Comparison of ENCODE assay signal across 1 cellular context in genomic region chr19:7598180-7598579, GRCh38.
TF ChIP-seq lines count a peak whose summit lies in the region.

No MANE protein-coding gene starts in this region.

TF ChIP-seq in K562, 482 proteins besides CTCF, POLR2A, EP300 and RAD21:
- TF ChIP-seq HINFP (tag; conservative IDR thresholded peaks at IDR 0.05; ENCODE audit: low read depth) = peak; percentile 51; the same call in 1 of the 2 replicates
- no peak for TF ChIP-seq IRF9 (tag; IDR thresholded peaks at IDR 0.05)
- no peak for TF ChIP-seq SNIP1 (IDR thresholded peaks at IDR 0.05; ENCODE audit: low read depth)
